Comparison of ENCODE assay signal across 30 cellular contexts in the genomic region with DNA sequence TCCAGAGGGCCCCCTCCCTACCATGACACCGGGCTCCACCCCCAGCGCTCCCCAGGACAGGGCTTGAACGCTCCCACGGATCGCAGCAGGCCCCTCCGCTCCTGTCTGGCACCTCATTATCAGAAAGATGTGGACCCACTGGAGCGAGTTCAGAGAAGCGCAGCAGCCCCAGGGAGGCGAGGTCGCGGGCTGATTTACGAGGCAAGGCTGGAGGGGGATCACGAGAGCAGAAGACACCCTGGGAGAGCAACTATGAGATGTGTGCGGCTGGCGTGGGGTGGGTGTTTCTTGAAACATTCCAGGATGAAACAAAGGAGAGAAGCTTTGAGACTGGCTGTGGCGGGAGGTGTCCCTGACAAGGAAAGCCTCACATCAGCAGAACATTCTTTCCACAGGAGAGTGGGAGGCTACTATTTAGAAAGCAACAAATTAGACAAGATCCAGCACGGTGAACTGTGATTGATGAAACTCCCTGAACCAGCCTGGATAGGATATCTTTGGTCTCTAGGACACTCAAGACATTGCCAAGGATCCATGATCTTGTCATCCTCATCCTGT.
DNase-seq lines count a peak whose midpoint lies in the region; ATAC-seq, FAIRE-seq and TF ChIP-seq lines count a peak whose summit lies in the region.
"Had no signal": no experiment of that assay in that cellular context is flagged by ENCODE, and none has a peak within 500 bp of the region (broad histone marks: within the 10 kb centered on the region; RNA-seq: fewer than 3 reads in every experiment).

No MANE protein-coding gene starts in this region.

- no peak overlapping the region; the same call in 1 of the 2 replicates for H3K18ac ChIP-seq in IMR-90 (ENCODE audit: low read depth, low read length)

- H2BK20ac ChIP-seq in IMR-90 (ENCODE audit: low read depth, low read length): peak overlapping the region; percentile 77

- H4K91ac ChIP-seq in IMR-90 (ENCODE audit: insufficient read depth, low read depth, low read length): no peak overlapping the region; the same call in 1 of the 2 replicates

- 0 out of 2 replicates have a peak overlapping the region, but pooled peaks have one; percentile 39 for H3K23ac ChIP-seq in IMR-90 (ENCODE audit: low read depth, low read length)

- H4K20me1 ChIP-seq in IMR-90 (ENCODE audit: insufficient read depth, low read length): no peaks in the 10 kb centered on the region

- peaks cover 53% of the 10 kb centered on the region for H3K4me1 Mint-ChIP-seq in mesothelial cell of epicardium
- H3K4me1 Mint-ChIP-seq: T-cell had no signal

- POLR2A ChIA-PET in IMR-90 (lab: Charles Lee; ENCODE audit: unreplicated experiment): no interaction called here

- H2AFZ ChIP-seq in IMR-90 (replicated peaks; ENCODE audit: low read length, poor library complexity): peak overlapping the region; percentile 0

- peak overlapping the region; percentile 37; the same call in 1 of the 2 replicates for H2AK5ac ChIP-seq in IMR-90 (ENCODE audit: low read depth, low read length)

- no peak overlapping the region for H3K4me2 ChIP-seq in IMR-90 (ENCODE audit: low read depth, low read length)

- H4K8ac ChIP-seq in IMR-90 (ENCODE audit: low read depth in 2 of 2, low read length in 2 of 2): peak overlapping the region in 1 of 2 experiments; percentile 4; a peak in 1 of 4 replicates

- H3K9ac ChIP-seq in IMR-90 (ENCODE audit: low read depth, low read length): no peak overlapping the region

- H3K56ac ChIP-seq in IMR-90 (ENCODE audit: extremely low read depth, insufficient read depth, low read length): no peak overlapping the region

- peak overlapping the region; percentile 58 for H2BK120ac ChIP-seq in IMR-90 (ENCODE audit: low read depth, low read length)

- H2BK15ac ChIP-seq in IMR-90 (ENCODE audit: low read depth, low read length): 0 out of 3 replicates have a peak overlapping the region, but pooled peaks have one; percentile 18

- 0 out of 2 replicates have a peak, but pooled peaks cover 5% of the 10 kb centered on the region for H3K9me1 ChIP-seq in IMR-90 (ENCODE audit: insufficient read depth, low read length)

- ATAC-seq in IMR-90 (ENCODE audit: low read depth) (peak; percentile 43), GM19455 (IDR thresholded peaks at IDR 0.05; ENCODE audit: unreplicated experiment) (no peak)
- ATAC-seq: K562, left ventricle myocardium superior, sciatic nerve, T-cell had no signal

- H3K27ac Mint-ChIP-seq in mesothelial cell of epicardium: peak overlapping the region; percentile 95
- H3K27ac Mint-ChIP-seq: natural killer cell treated with Interleukin-12 subunit alpha and Interleukin-12 subunit beta and Interleukin-15 and Interleukin-18, amount 100 ng/mL, for 72 hours; T-cell had no signal

- no peaks in the 10 kb centered on the region for H3K79me1 ChIP-seq in IMR-90 (ENCODE audit: low read depth in 1 of 2, low read length in 2 of 2)

- no peak for TF ChIP-seq EP300 in esophagus muscularis mucosa (IDR thresholded peaks at IDR 0.05)

- CTCF ChIA-PET in IMR-90 (lab: Yijun Ruan, JAX): no interaction called here

- H3K9me3 ChIP-seq in IMR-90 (ENCODE audit: control insufficient read depth, insufficient read depth, low read length): no peaks in the 10 kb centered on the region
- H3K9me3 ChIP-seq in esophagus muscularis mucosa: no peaks in the 10 kb centered on the region
- H3K9me3 ChIP-seq in testis: no peaks in the 10 kb centered on the region
- no peaks in the 10 kb centered on the region for H3K9me3 ChIP-seq in small intestine (ENCODE audit: control insufficient read depth, low read depth)
- H3K9me3 ChIP-seq: thoracic aorta had no signal

- H3K4ac ChIP-seq in IMR-90 (ENCODE audit: low read depth, low read length): peak overlapping the region; percentile 20; the same call in 1 of the 2 replicates

- peaks cover 18% of the 10 kb centered on the region for H3K27me3 ChIP-seq in IMR-90 (ENCODE audit: control insufficient read depth, insufficient read depth, low read length)
- no peaks in the 10 kb centered on the region for H3K27me3 ChIP-seq in esophagus muscularis mucosa
- no peaks in the 10 kb centered on the region for H3K27me3 ChIP-seq in testis
- no peaks in the 10 kb centered on the region for H3K27me3 ChIP-seq in small intestine (ENCODE audit: control insufficient read depth in 2 of 2, insufficient read depth in 2 of 2, low read length in 2 of 2)

- FAIRE-seq in small intestine (lab: Jason Lieb, UNC): no peak
- FAIRE-seq: colon, K562 had no signal

- no peak overlapping the region for H3K4me3 Mint-ChIP-seq in mesothelial cell of epicardium
- H3K4me3 Mint-ChIP-seq: brain; natural killer cell treated with Interleukin-12 subunit alpha and Interleukin-12 subunit beta and Interleukin-15 and Interleukin-18, amount 100 ng/mL, for 72 hours; T-cell had no signal

- H3K27ac ChIP-seq in IMR-90 (ENCODE audit: insufficient read depth, low read length): no peak overlapping the region
- H3K27ac ChIP-seq in esophagus muscularis mucosa (replicated peaks in 1 of 4): peak overlapping the region; percentile 79 to 86 (median 82)
- H3K27ac ChIP-seq in testis: peak overlapping the region; percentile 48 to 73
- no peak overlapping the region for H3K27ac ChIP-seq in small intestine (ENCODE audit: low read depth in 1 of 2, low read length in 1 of 2)
- H3K27ac ChIP-seq: thoracic aorta had no signal

- H3K36me3 ChIP-seq in IMR-90 (ENCODE audit: control insufficient read depth, insufficient read depth, low read length): no peaks in the 10 kb centered on the region
- no peaks in the 10 kb centered on the region for H3K36me3 ChIP-seq in esophagus muscularis mucosa
- H3K36me3 ChIP-seq in testis (ENCODE audit: low read depth, missing control alignments): no peaks in the 10 kb centered on the region
- no peaks in the 10 kb centered on the region for H3K36me3 ChIP-seq in small intestine (ENCODE audit: control insufficient read depth in 2 of 2, insufficient read depth in 2 of 2, low read length in 2 of 2)
- H3K36me3 ChIP-seq: thoracic aorta had no signal

- intact Hi-C loops in IMR-90 (cut with micrococcal nuclease) (no loop called here), esophagus muscularis mucosa (cut with DNase I) (loop anchor here (10.0 kb wide), 1 partner anchor 129 kb away; no protein-coding TSS in a partner anchor), testis (cut with DNase I; ENCODE audit: low total_unique reads) (no loop called here)

- in situ Hi-C loops in IMR-90 (cut with MboI; ENCODE audit: low sequenced_read_pairs): loop anchor here (10.0 kb wide), 1 partner anchor 601 kb away; no protein-coding TSS in a partner anchor

- H3K14ac ChIP-seq in IMR-90 (replicated peaks; ENCODE audit: low read depth, low read length): 0 out of 2 replicates have a peak overlapping the region, but pooled peaks have one; percentile 24

- no TSS peak for BruUV-seq in IMR-90 (replicated peaks; lab: Mats Ljungman, UMichigan)

- 67% methylated on average over 8 of the region's 17 CpGs; no CpG with 5 or more reads in 1 of the 2 experiments for WGBS in IMR-90 (ENCODE audit: extremely low coverage in 2 of 2, insufficient read length in 1 of 2), 2 experiments
- WGBS in esophagus muscularis mucosa: 55% methylated on average over 13 of the region's 17 CpGs
- WGBS in testis, 2 donors: 33 to 41% methylated on average over 7 to 17 of the region's 17 CpGs
- WGBS in small intestine, 3 donors: 80 to 83% (median 83%) methylated on average over 17 of the region's 17 CpGs

- H3K4me1 ChIP-seq in IMR-90 (ENCODE audit: control insufficient read depth, insufficient read depth, low read length) (peaks cover 9% of the 10 kb centered on the region), esophagus muscularis mucosa (peaks cover 0 to 47% (median 33%) of the 10 kb centered on the region in 4 donors), testis (peaks cover 17% of the 10 kb centered on the region), small intestine (ENCODE audit: control insufficient read depth in 2 of 2, insufficient read depth in 1 of 2, low read depth in 1 of 2, low read length in 1 of 2) (no peaks in the 10 kb centered on the region)

- no peak for TF ChIP-seq RAD21 in IMR-90 (IDR thresholded peaks at IDR 0.05; ENCODE audit: low read length)

- TF ChIP-seq POLR2A in IMR-90 (IDR thresholded peaks at IDR 0.05; ENCODE audit: low read depth, low read length): no peak
- TF ChIP-seq POLR2A in esophagus muscularis mucosa (IDR thresholded peaks at IDR 0.05; ENCODE audit: low read depth): no peak
- no peak for TF ChIP-seq POLR2A in testis (IDR thresholded peaks at IDR 0.05)

- dilution Hi-C loops in IMR-90 (cut with HindIII; ENCODE audit: low sequenced_read_pairs, unreplicated experiment): no loop called here

- no peak overlapping the region for H3K4me3 ChIP-seq in IMR-90 (ENCODE audit: insufficient read depth, low read depth, low read length)
- no peak overlapping the region for H3K4me3 ChIP-seq in esophagus muscularis mucosa
- H3K4me3 ChIP-seq in testis: no peak overlapping the region
- no peak overlapping the region for H3K4me3 ChIP-seq in small intestine (ENCODE audit: low read depth in 1 of 2, low read length in 2 of 2)
- H3K4me3 ChIP-seq: K562, thoracic aorta had no signal

- no peak overlapping the region for H2AK9ac ChIP-seq in IMR-90 (replicated peaks; ENCODE audit: low read depth, low read length, poor library complexity)

- H4K5ac ChIP-seq in IMR-90 (ENCODE audit: low read depth, low read length): no peak overlapping the region; the same call in 1 of the 2 replicates

- no peaks in the 10 kb centered on the region for H3K9me3 Mint-ChIP-seq in mesothelial cell of epicardium
- H3K9me3 Mint-ChIP-seq: natural killer cell treated with Interleukin-12 subunit alpha and Interleukin-12 subunit beta and Interleukin-15 and Interleukin-18, amount 100 ng/mL, for 72 hours; T-cell had no signal

- H3K36me3 Mint-ChIP-seq in mesothelial cell of epicardium: no peaks in the 10 kb centered on the region
- H3K36me3 Mint-ChIP-seq: brain; natural killer cell treated with Interleukin-12 subunit alpha and Interleukin-12 subunit beta and Interleukin-15 and Interleukin-18, amount 100 ng/mL, for 72 hours; T-cell had no signal

- H2BK5ac ChIP-seq in IMR-90 (ENCODE audit: low read depth, low read length, poor library complexity, severe bottlenecking): no peak overlapping the region

- TF ChIP-seq CTCF in IMR-90 (conservative IDR thresholded peaks at IDR 0.05; ENCODE audit: low read depth, low read length) (no peak), esophagus muscularis mucosa (IDR thresholded peaks at IDR 0.05) (no peak), mesothelial cell of epicardium (IDR thresholded peaks at IDR 0.05; ENCODE audit: unreplicated experiment) (no peak), testis (IDR thresholded peaks at IDR 0.05) (no peak)

- DNase-seq in IMR-90 (no peak), esophagus muscularis mucosa (ENCODE audit: extremely low spot score) (no peak), mesothelial cell of epicardium (ENCODE audit: low spot score in 2 of 2, unreplicated experiment in 2 of 2) (peak; percentile 37 to 65), testis (peak; percentile 93), small intestine (no peak), NCI-H1930 (lab: John Stamatoyannopoulos, UW) (no peak)
- DNase-seq: ACHN; activated CD4-positive, alpha-beta T cell treated with anti-CD3 and anti-CD28 coated beads, Interleukin-2, amount 50 U/mL, for 4 hours; activated naive CD4-positive, alpha-beta T cell treated with Interleukin-2 at 50 U/mL for 16 hours; effector CD8-positive, alpha-beta T cell; erythroblast; foreskin melanocyte; GF-D8; hippocampal formation; left ventricle myocardium superior; NCI-H1105 treated with DMSO at 0.1 percent for 48 hours; NCI-H2081; NCI-H345; NCI-H82; RPMI8226; stimulated activated CD4-positive, alpha-beta T cell treated with anti-CD3 and anti-CD28 coated beads, Interleukin-15, amount 100 ng/mL, for 24 hours; stimulated activated naive CD4-positive, alpha-beta T cell treated with Interleukin-2 at 50 U/mL for 16 hours; T-cell had no signal

- H3K27me3 Mint-ChIP-seq in mesothelial cell of epicardium (ENCODE audit: low read depth): no peaks in the 10 kb centered on the region

Comparison
In these comparisons a context has a peak if more than half of its experiments do, and no peak if none do; other contexts are left out.
1. DNase-seq: peak in mesothelial cell of epicardium (2 of 2) and testis (single experiment); none in IMR-90 (single experiment), esophagus muscularis mucosa (single experiment), small intestine (single experiment) and NCI-H1930 (0 of 2).
2. H3K27ac ChIP-seq: peak in esophagus muscularis mucosa (4 of 4) and testis (2 of 2); none in IMR-90 (single experiment) and small intestine (0 of 2).